In genomic region chr18:40063488-40063887, GRCh38 we compare ENCODE assay signal across 11 cellular contexts.
"Had no signal": no experiment of that assay in that cellular context is flagged by ENCODE, and none has a peak within 500 bp of the region (broad histone marks: within the 10 kb centered on the region; RNA-seq: fewer than 3 reads in every experiment).

No MANE protein-coding gene starts in this region.

- H3K27ac ChIP-seq: GM23248 had no signal

- FAIRE-seq: H1, H54 had no signal

- H2AFZ ChIP-seq: GM23248, GM23338 had no signal

- H3K4me2 ChIP-seq: GM23338 had no signal

- H3K36me3 ChIP-seq: HAP-1 had no signal

- ATAC-seq: GM23338, HCT116 had no signal

- H3K9ac ChIP-seq: GM23248 had no signal

- H3K4me3 ChIP-seq: GM23248, GM23338, HAP-1 had no signal

- DNase-seq: GM23248, GOT3, H7, H9, HCEC 1CT, HFFc6 had no signal

- H3K9me3 ChIP-seq: HAP-1 had no signal
